12 cellular contexts compared by ENCODE assay signal in genomic region chr22:46083383-46084350, GRCh38.
DNase-seq lines count a peak whose midpoint lies in the region; ATAC-seq, FAIRE-seq and TF ChIP-seq lines count a peak whose summit lies in the region.
"Had no signal": no experiment of that assay in that cellular context is flagged by ENCODE, and none has a peak within 500 bp of the region (broad histone marks: within the 10 kb centered on the region; RNA-seq: fewer than 3 reads in every experiment).

No MANE protein-coding gene starts in this region.

- no peaks in the 10 kb centered on the region for H3K9me3 Mint-ChIP-seq in activated T-cell treated with anti-CD3 and anti-CD28 coated beads, Interleukin-2, amount 50 U/mL, for 24 hours
- H3K9me3 Mint-ChIP-seq: nephron had no signal

- TF ChIP-seq POLR2A in esophagus muscularis mucosa (IDR thresholded peaks at IDR 0.05; ENCODE audit: low read depth) (no peak), vagina (IDR thresholded peaks at IDR 0.05) (no peak)

- H3K36me3 ChIP-seq in esophagus muscularis mucosa (peaks cover 0 to 29% (median 17%) of the 10 kb centered on the region in 4 donors), muscle layer of duodenum (ENCODE audit: control insufficient read depth in 1 of 2, insufficient read depth in 2 of 2, low read length in 2 of 2) (peaks cover 9 to 47% of the 10 kb centered on the region in 2 donors), vagina (peaks cover 3 to 4% of the 10 kb centered on the region in 2 donors)

- no peak for ATAC-seq in GM19023 (IDR thresholded peaks at IDR 0.05; ENCODE audit: unreplicated experiment)

- no peak overlapping the region for H3K4me3 ChIP-seq in esophagus muscularis mucosa
- H3K4me3 ChIP-seq in muscle layer of duodenum (ENCODE audit: low read depth in 1 of 2, low read length in 2 of 2): no peak overlapping the region
- H3K4me3 ChIP-seq in vagina: peak overlapping the region in 1 of 2 donors; percentile 37

- no peaks in the 10 kb centered on the region for H3K27me3 Mint-ChIP-seq in activated T-cell treated with anti-CD3 and anti-CD28 coated beads, Interleukin-2, amount 50 U/mL, for 24 hours

- H3K27me3 ChIP-seq in esophagus muscularis mucosa (no peaks in the 10 kb centered on the region), muscle layer of duodenum (ENCODE audit: low read depth, low read length) (no peaks in the 10 kb centered on the region), vagina (no peaks in the 10 kb centered on the region)

- H3K4me3 Mint-ChIP-seq in activated T-cell treated with anti-CD3 and anti-CD28 coated beads, Interleukin-2, amount 50 U/mL, for 24 hours: no peak overlapping the region
- H3K4me3 Mint-ChIP-seq: nephron had no signal

- peaks cover 7% of the 10 kb centered on the region for H3K4me1 Mint-ChIP-seq in activated T-cell treated with anti-CD3 and anti-CD28 coated beads, Interleukin-2, amount 50 U/mL, for 24 hours (ENCODE audit: low read depth)

- no peak for DNase-seq in activated T-cell treated with anti-CD3 and anti-CD28 coated beads, Interleukin-2, amount 50 U/mL, for 24 hours
- DNase-seq in activated T-cell treated with anti-CD3 and anti-CD28 coated beads, Interleukin-2, amount 50 U/mL, for 1 hour: no peak
- DNase-seq in esophagus muscularis mucosa (ENCODE audit: extremely low spot score) (no peak), vagina (ENCODE audit: extremely low spot score in 2 of 2) (no peak), GM19239 (ENCODE audit: insufficient read length, low spot score) (no peak), GM10266 (ENCODE audit: extremely low spot score) (no peak)
- DNase-seq: activated effector memory CD4-positive, alpha-beta T cell treated with anti-CD3 and anti-CD28 coated beads, Interleukin-2, amount 50 U/mL, for 16 hours; MV-4-11 had no signal

- no peak for TF ChIP-seq CTCF in esophagus muscularis mucosa (IDR thresholded peaks at IDR 0.05)
- TF ChIP-seq CTCF in vagina (IDR thresholded peaks at IDR 0.05): no peak
- no peak for TF ChIP-seq CTCF in GM10266 (IDR thresholded peaks at IDR 0.05; ENCODE audit: control insufficient read depth, insufficient read depth, low read depth, missing control alignments)

- H3K4me1 ChIP-seq in esophagus muscularis mucosa: peaks cover 94 to 99% (median 97%) of the 10 kb centered on the region in 4 donors
- peaks cover 33 to 89% of the 10 kb centered on the region in 2 donors for H3K4me1 ChIP-seq in muscle layer of duodenum (ENCODE audit: control insufficient read depth in 1 of 2, insufficient read depth in 2 of 2, low read length in 2 of 2)
- H3K4me1 ChIP-seq in vagina: peaks cover 93% of the 10 kb centered on the region

- no peaks in the 10 kb centered on the region for H3K9me3 ChIP-seq in esophagus muscularis mucosa
- no peaks in the 10 kb centered on the region for H3K9me3 ChIP-seq in muscle layer of duodenum (ENCODE audit: control insufficient read depth in 1 of 2, low read length in 2 of 2)
- no peaks in the 10 kb centered on the region for H3K9me3 ChIP-seq in vagina

- TF ChIP-seq EP300 in esophagus muscularis mucosa (IDR thresholded peaks at IDR 0.05): no peak

- 82% methylated on average over 24 of the region's 24 CpGs for WGBS in esophagus muscularis mucosa

- H3K27ac ChIP-seq in esophagus muscularis mucosa (replicated peaks in 1 of 4): peak overlapping the region; percentile 92 to 98 (median 96)
- H3K27ac ChIP-seq in muscle layer of duodenum (ENCODE audit: low read length): peak overlapping the region; percentile 91
- H3K27ac ChIP-seq in vagina: peak overlapping the region; percentile 100

- peak overlapping the region; percentile 52 for H3K27ac Mint-ChIP-seq in activated T-cell treated with anti-CD3 and anti-CD28 coated beads, Interleukin-2, amount 50 U/mL, for 24 hours

- no peak for FAIRE-seq in GM19239 (lab: Jason Lieb, UNC)
- FAIRE-seq: A204.1 had no signal

- peaks cover 3% of the 10 kb centered on the region for H3K36me3 Mint-ChIP-seq in activated T-cell treated with anti-CD3 and anti-CD28 coated beads, Interleukin-2, amount 50 U/mL, for 24 hours (ENCODE audit: low read depth)

- intact Hi-C loops in esophagus muscularis mucosa (cut with DNase I): no loop called here
- intact Hi-C loops in vagina (cut with DNase I): no loop called here
